Comparison of ENCODE assay signal across 1 cellular context in the genomic region with DNA sequence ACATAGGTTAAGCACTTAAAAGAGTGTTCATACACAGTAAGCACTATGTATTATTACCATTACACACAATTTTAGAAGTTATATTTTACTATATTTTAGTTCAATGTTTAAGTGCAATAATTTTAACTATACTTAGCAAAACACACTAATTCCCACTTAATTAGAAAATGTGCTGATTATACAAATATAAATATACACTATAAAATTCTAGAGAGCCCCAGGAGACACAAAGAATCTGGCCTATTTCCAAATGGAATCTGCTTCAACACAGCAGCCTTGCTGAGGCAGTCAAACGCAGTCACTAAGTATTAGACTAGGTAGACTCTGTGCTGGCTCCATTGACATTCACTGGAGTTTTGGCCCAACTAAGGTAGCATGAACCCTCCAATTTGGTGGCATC.
TF ChIP-seq lines count a peak whose summit lies in the region.

No MANE protein-coding gene starts in this region.

TF ChIP-seq in GM23338, 12 proteins besides CTCF, POLR2A, EP300 and RAD21 (continued from another document):
- TF ChIP-seq, protein P1, sequence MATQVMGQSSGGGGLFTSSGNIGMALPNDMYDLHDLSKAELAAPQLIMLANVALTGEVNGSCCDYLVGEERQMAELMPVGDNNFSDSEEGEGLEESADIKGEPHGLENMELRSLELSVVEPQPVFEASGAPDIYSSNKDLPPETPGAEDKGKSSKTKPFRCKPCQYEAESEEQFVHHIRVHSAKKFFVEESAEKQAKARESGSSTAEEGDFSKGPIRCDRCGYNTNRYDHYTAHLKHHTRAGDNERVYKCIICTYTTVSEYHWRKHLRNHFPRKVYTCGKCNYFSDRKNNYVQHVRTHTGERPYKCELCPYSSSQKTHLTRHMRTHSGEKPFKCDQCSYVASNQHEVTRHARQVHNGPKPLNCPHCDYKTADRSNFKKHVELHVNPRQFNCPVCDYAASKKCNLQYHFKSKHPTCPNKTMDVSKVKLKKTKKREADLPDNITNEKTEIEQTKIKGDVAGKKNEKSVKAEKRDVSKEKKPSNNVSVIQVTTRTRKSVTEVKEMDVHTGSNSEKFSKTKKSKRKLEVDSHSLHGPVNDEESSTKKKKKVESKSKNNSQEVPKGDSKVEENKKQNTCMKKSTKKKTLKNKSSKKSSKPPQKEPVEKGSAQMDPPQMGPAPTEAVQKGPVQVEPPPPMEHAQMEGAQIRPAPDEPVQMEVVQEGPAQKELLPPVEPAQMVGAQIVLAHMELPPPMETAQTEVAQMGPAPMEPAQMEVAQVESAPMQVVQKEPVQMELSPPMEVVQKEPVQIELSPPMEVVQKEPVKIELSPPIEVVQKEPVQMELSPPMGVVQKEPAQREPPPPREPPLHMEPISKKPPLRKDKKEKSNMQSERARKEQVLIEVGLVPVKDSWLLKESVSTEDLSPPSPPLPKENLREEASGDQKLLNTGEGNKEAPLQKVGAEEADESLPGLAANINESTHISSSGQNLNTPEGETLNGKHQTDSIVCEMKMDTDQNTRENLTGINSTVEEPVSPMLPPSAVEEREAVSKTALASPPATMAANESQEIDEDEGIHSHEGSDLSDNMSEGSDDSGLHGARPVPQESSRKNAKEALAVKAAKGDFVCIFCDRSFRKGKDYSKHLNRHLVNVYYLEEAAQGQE (IDR thresholded peaks at IDR 0.05; ENCODE audit: unreplicated experiment) = no peak
- no peak for TF ChIP-seq EZH2 (IDR thresholded peaks at IDR 0.05; ENCODE audit: low read depth, unreplicated experiment)
- no peak for TF ChIP-seq STAT1 (IDR thresholded peaks at IDR 0.05; ENCODE audit: unreplicated experiment)
- TF ChIP-seq CREB1 (CRISPR knock-in tag; IDR thresholded peaks at IDR 0.05; ENCODE audit: low read depth) = no peak
- TF ChIP-seq, protein P2, sequence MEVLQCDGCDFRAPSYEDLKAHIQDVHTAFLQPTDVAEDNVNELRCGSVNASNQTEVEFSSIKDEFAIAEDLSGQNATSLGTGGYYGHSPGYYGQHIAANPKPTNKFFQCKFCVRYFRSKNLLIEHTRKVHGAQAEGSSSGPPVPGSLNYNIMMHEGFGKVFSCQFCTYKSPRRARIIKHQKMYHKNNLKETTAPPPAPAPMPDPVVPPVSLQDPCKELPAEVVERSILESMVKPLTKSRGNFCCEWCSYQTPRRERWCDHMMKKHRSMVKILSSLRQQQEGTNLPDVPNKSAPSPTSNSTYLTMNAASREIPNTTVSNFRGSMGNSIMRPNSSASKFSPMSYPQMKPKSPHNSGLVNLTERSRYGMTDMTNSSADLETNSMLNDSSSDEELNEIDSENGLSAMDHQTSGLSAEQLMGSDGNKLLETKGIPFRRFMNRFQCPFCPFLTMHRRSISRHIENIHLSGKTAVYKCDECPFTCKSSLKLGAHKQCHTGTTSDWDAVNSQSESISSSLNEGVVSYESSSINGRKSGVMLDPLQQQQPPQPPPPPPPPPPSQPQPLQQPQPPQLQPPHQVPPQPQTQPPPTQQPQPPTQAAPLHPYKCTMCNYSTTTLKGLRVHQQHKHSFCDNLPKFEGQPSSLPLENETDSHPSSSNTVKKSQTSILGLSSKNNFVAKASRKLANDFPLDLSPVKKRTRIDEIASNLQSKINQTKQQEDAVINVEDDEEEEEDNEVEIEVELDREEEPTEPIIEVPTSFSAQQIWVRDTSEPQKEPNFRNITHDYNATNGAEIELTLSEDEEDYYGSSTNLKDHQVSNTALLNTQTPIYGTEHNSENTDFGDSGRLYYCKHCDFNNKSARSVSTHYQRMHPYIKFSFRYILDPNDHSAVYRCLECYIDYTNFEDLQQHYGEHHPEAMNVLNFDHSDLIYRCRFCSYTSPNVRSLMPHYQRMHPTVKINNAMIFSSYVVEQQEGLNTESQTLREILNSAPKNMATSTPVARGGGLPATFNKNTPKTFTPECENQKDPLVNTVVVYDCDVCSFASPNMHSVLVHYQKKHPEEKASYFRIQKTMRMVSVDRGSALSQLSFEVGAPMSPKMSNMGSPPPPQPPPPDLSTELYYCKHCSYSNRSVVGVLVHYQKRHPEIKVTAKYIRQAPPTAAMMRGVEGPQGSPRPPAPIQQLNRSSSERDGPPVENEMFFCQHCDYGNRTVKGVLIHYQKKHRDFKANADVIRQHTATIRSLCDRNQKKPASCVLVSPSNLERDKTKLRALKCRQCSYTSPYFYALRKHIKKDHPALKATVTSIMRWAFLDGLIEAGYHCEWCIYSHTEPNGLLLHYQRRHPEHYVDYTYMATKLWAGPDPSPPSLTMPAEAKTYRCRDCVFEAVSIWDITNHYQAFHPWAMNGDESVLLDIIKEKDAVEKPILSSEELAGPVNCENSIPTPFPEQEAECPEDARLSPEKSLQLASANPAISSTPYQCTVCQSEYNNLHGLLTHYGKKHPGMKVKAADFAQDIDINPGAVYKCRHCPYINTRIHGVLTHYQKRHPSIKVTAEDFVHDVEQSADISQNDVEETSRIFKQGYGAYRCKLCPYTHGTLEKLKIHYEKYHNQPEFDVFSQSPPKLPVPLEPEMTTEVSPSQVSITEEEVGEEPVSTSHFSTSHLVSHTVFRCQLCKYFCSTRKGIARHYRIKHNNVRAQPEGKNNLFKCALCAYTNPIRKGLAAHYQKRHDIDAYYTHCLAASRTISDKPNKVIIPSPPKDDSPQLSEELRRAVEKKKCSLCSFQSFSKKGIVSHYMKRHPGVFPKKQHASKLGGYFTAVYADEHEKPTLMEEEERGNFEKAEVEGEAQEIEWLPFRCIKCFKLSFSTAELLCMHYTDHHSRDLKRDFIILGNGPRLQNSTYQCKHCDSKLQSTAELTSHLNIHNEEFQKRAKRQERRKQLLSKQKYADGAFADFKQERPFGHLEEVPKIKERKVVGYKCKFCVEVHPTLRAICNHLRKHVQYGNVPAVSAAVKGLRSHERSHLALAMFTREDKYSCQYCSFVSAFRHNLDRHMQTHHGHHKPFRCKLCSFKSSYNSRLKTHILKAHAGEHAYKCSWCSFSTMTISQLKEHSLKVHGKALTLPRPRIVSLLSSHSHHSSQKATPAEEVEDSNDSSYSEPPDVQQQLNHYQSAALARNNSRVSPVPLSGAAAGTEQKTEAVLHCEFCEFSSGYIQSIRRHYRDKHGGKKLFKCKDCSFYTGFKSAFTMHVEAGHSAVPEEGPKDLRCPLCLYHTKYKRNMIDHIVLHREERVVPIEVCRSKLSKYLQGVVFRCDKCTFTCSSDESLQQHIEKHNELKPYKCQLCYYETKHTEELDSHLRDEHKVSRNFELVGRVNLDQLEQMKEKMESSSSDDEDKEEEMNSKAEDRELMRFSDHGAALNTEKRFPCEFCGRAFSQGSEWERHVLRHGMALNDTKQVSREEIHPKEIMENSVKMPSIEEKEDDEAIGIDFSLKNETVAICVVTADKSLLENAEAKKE (CRISPR knock-in tag; IDR thresholded peaks at IDR 0.05) = no peak
- no peak for TF ChIP-seq POLR2AphosphoS5 (IDR thresholded peaks at IDR 0.05; ENCODE audit: low read depth)
- no peak for TF ChIP-seq JUNB (IDR thresholded peaks at IDR 0.05; ENCODE audit: unreplicated experiment)
TF ChIP-seq in GM23338: peak in this region for 0.
